8 cellular contexts compared by ENCODE assay signal in genomic region chr15:77070180-77070499, GRCh38. TPM values are rescaled to one million over a fixed set of nuclear protein-coding genes. Genes with fewer than 3 reads are reported as not detected.
DNase-seq lines count a peak whose midpoint lies in the region; ATAC-seq, FAIRE-seq and TF ChIP-seq lines count a peak whose summit lies in the region.

No MANE protein-coding gene starts in this region.

- H3K9ac ChIP-seq in BLaER1 treated with 17β-estradiol and CSF1 and Interleukin-3, amounts not matched to agents 10 nM and 100 nM, result peak overlapping the region; percentile 93 to 100 (median 98)
- H3K9ac ChIP-seq in duodenal mucosa (ENCODE audit: low read depth in 1 of 2, low read length in 2 of 2) (peak overlapping the region; percentile 83 to 91), neural cell (ENCODE audit: low read length) (peak overlapping the region; percentile 89)

- DNase-seq in LNCaP clone FGC (ENCODE audit: low read depth) (no peak), left lobe of liver (ENCODE audit: low spot score) (no peak), GM12891 (ENCODE audit: insufficient read length, low spot score) (no peak), GM12892 (ENCODE audit: insufficient read length) (no peak), HCEC 1CT (no peak)

- peak overlapping the region; percentile 83 to 98 (median 92) for H3K4me3 ChIP-seq in BLaER1 treated with 17β-estradiol and CSF1 and Interleukin-3, amounts not matched to agents 10 nM and 100 nM
- peak overlapping the region; percentile 60 for H3K4me3 ChIP-seq in LNCaP clone FGC (ENCODE audit: low read depth, low read length)
- H3K4me3 ChIP-seq in duodenal mucosa (ENCODE audit: low read depth in 1 of 2, low read length in 2 of 2), result peak overlapping the region; percentile 81 to 92
- H3K4me3 ChIP-seq in neural cell (ENCODE audit: low read length), result peak overlapping the region; percentile 93

- no peaks in the 10 kb centered on the region for H3K9me2 ChIP-seq in neural cell (ENCODE audit: insufficient read depth, low read length)

- no peaks in the 10 kb centered on the region for H3K27me3 ChIP-seq in BLaER1 treated with 17β-estradiol and CSF1 and Interleukin-3, amounts not matched to agents 10 nM and 100 nM
- H3K27me3 ChIP-seq in duodenal mucosa (ENCODE audit: control insufficient read depth in 1 of 2, insufficient read depth in 2 of 2, low read length in 2 of 2), result no peaks in the 10 kb centered on the region
- H3K27me3 ChIP-seq in neural cell (ENCODE audit: insufficient read depth, low read depth, low read length), result no peaks in the 10 kb centered on the region

- H4K20me1 ChIP-seq in BLaER1 treated with 17β-estradiol and CSF1 and Interleukin-3, amounts not matched to agents 10 nM and 100 nM, result peaks cover 8 to 55% (median 50%) of the 10 kb centered on the region in 11 experiments; a peak in 20 of 22 replicates
- peaks cover 3% of the 10 kb centered on the region for H4K20me1 ChIP-seq in neural cell (ENCODE audit: insufficient read depth)

- peaks cover 0 to 39% (median 16%) of the 10 kb centered on the region in 11 experiments; a peak in 13 of 22 replicates for H3K36me3 ChIP-seq in BLaER1 treated with 17β-estradiol and CSF1 and Interleukin-3, amounts not matched to agents 10 nM and 100 nM
- H3K36me3 ChIP-seq in duodenal mucosa (ENCODE audit: control insufficient read depth in 1 of 2, insufficient read depth in 2 of 2, low read length in 2 of 2) (no peaks in the 10 kb centered on the region), neural cell (ENCODE audit: insufficient read depth, low read length) (no peaks in the 10 kb centered on the region)

- TF ChIP-seq POLR2A in GM12891 (IDR thresholded peaks at IDR 0.05; ENCODE audit: low read depth, low read length) (no peak), GM12892 (IDR thresholded peaks at IDR 0.05; ENCODE audit: low read depth, low read length) (no peak)

- no peak for TF ChIP-seq RAD21 in neural cell (conservative IDR thresholded peaks at IDR 0.05)

- FAIRE-seq in GM12891 (lab: Jason Lieb, UNC) (no peak), GM12892 (lab: Jason Lieb, UNC) (no peak)

- H3K4me1 ChIP-seq in BLaER1 treated with 17β-estradiol and CSF1 and Interleukin-3, amounts not matched to agents 10 nM and 100 nM, result peaks cover 28 to 52% (median 40%) of the 10 kb centered on the region in 10 experiments
- peaks cover 33 to 37% of the 10 kb centered on the region in 2 donors for H3K4me1 ChIP-seq in duodenal mucosa (ENCODE audit: control insufficient read depth in 1 of 2, insufficient read depth in 2 of 2, low read length in 2 of 2)

- H3K27ac ChIP-seq in BLaER1 treated with 17β-estradiol and CSF1 and Interleukin-3, amounts not matched to agents 10 nM and 100 nM, result peak overlapping the region; percentile 85 to 99 (median 96)
- H3K27ac ChIP-seq in duodenal mucosa (ENCODE audit: low read depth, low read length) (peak overlapping the region; percentile 85), neural cell (ENCODE audit: low read length) (peak overlapping the region; percentile 84)

- no peak for TF ChIP-seq CTCF in LNCaP clone FGC (IDR thresholded peaks at IDR 0.05; ENCODE audit: control insufficient read depth, extremely low read depth, insufficient read depth)
- no peak for TF ChIP-seq CTCF in neural cell (IDR thresholded peaks at IDR 0.05; ENCODE audit: poor library complexity, severe bottlenecking)

- no peaks in the 10 kb centered on the region for H3F3A ChIP-seq in neural cell (ENCODE audit: insufficient read depth, low read length, poor library complexity, severe bottlenecking)

- no peak for ATAC-seq in left lobe of liver

- H3K4me2 ChIP-seq in BLaER1 treated with 17β-estradiol and CSF1 and Interleukin-3, amounts not matched to agents 10 nM and 100 nM, result peak overlapping the region; percentile 83 to 97 (median 92)
- H3K4me2 ChIP-seq in neural cell (ENCODE audit: low read length), result peak overlapping the region; percentile 65

- H2AFZ ChIP-seq in neural cell (ENCODE audit: low read depth, low read length), result peak overlapping the region; percentile 21

- no peak for TF ChIP-seq EP300 in neural cell (conservative IDR thresholded peaks at IDR 0.05; ENCODE audit: poor library complexity, severe bottlenecking)

- H3K9me3 ChIP-seq in BLaER1 treated with 17β-estradiol and CSF1 and Interleukin-3, amounts not matched to agents 10 nM and 100 nM (replicated peaks in 1 of 11), result no peaks in the 10 kb centered on the region
- H3K9me3 ChIP-seq in duodenal mucosa (ENCODE audit: control insufficient read depth in 1 of 2, low read length in 2 of 2), result no peaks in the 10 kb centered on the region
- no peaks in the 10 kb centered on the region for H3K9me3 ChIP-seq in neural cell (ENCODE audit: low read length)

- H3K79me2 ChIP-seq in neural cell (replicated peaks; ENCODE audit: insufficient read depth, low read length), result peaks cover 52% of the 10 kb centered on the region

TF ChIP-seq in neural cell, 6 proteins besides CTCF, POLR2A, EP300 and RAD21:
- no peak for TF ChIP-seq EZH2 (IDR thresholded peaks at IDR 0.05; ENCODE audit: borderline replicate concordance, insufficient read depth, low read length, poor library complexity, severe bottlenecking)
- TF ChIP-seq, protein P1, sequence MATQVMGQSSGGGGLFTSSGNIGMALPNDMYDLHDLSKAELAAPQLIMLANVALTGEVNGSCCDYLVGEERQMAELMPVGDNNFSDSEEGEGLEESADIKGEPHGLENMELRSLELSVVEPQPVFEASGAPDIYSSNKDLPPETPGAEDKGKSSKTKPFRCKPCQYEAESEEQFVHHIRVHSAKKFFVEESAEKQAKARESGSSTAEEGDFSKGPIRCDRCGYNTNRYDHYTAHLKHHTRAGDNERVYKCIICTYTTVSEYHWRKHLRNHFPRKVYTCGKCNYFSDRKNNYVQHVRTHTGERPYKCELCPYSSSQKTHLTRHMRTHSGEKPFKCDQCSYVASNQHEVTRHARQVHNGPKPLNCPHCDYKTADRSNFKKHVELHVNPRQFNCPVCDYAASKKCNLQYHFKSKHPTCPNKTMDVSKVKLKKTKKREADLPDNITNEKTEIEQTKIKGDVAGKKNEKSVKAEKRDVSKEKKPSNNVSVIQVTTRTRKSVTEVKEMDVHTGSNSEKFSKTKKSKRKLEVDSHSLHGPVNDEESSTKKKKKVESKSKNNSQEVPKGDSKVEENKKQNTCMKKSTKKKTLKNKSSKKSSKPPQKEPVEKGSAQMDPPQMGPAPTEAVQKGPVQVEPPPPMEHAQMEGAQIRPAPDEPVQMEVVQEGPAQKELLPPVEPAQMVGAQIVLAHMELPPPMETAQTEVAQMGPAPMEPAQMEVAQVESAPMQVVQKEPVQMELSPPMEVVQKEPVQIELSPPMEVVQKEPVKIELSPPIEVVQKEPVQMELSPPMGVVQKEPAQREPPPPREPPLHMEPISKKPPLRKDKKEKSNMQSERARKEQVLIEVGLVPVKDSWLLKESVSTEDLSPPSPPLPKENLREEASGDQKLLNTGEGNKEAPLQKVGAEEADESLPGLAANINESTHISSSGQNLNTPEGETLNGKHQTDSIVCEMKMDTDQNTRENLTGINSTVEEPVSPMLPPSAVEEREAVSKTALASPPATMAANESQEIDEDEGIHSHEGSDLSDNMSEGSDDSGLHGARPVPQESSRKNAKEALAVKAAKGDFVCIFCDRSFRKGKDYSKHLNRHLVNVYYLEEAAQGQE (IDR thresholded peaks at IDR 0.05; ENCODE audit: borderline replicate concordance), result no peak
- TF ChIP-seq MXI1 (conservative IDR thresholded peaks at IDR 0.05; ENCODE audit: poor library complexity, severe bottlenecking), result no peak
- no peak for TF ChIP-seq SMC3 (conservative IDR thresholded peaks at IDR 0.05; ENCODE audit: poor library complexity)
- no peak for TF ChIP-seq POLR2AphosphoS5 (IDR thresholded peaks at IDR 0.05)
- no peak for TF ChIP-seq TAF1 (IDR thresholded peaks at IDR 0.05; ENCODE audit: low read depth)

TF ChIP-seq in GM12891, 5 proteins besides CTCF, POLR2A, EP300 and RAD21:
- TF ChIP-seq PAX5 (IDR thresholded peaks at IDR 0.05; ENCODE audit: insufficient read depth, low read length, severe bottlenecking) (no peak), SPI1 (IDR thresholded peaks at IDR 0.05; ENCODE audit: low read depth, low read length) (no peak), TAF1 (IDR thresholded peaks at IDR 0.05; ENCODE audit: low read depth, low read length) (no peak), POU2F2 (IDR thresholded peaks at IDR 0.05; ENCODE audit: low read depth, low read length) (no peak), POLR2AphosphoS5 (IDR thresholded peaks at IDR 0.05; ENCODE audit: low read depth, low read length) (no peak)

RNA-seq across cellular contexts. Expression of gene TSPAN3, which starts 0.8 kb away (rescaled TPM):
- polyA plus RNA-seq in neural cell, result 815 and 857 TPM in 2 replicates
- polyA minus RNA-seq in neural cell, result 316 and 417 TPM in 2 replicates
- 75.2 TPM for total RNA-seq in left lobe of liver
- polyA plus RNA-seq in GM12891 (2012; ENCODE audit: low read depth, missing spikeins), result 34.5 TPM
- 42.1 TPM for polyA plus RNA-seq in GM12892 (2012; ENCODE audit: missing spikeins)
